12 cellular contexts compared by ENCODE assay signal in the genomic region with DNA sequence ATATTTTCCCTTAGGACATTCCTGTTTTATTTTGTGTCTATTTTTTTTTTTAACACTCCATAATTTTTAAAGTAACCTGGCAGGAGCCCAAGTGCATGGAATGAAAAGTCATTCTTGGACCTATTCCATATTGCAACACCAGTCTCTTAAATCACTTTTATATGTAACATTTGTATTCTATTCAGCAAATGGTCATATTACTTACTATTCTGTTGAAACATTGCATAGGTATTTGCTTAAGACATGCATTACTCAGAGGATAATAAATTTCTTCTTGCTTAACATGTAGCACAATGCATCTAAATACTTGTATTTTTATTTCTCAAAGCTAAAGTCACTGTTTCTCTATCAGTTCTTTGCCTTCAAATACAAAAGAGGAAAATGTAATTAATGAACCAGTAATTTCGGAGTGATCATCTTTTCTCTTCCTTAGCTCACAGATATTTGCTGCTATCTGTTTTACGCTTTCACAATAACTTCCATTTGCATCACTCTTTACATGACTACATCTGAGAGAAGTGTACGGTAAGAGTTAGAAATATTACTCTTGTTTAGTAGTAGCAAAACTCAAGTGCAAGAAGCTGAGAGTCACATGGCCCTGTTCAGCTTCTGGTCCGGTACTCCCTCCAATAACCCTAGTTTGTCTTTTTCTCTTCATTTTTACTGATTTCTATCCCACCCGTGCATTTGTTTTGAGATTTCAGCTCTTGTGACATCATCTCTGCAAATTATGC.
DNase-seq lines count a peak whose midpoint lies in the region; ATAC-seq and TF ChIP-seq lines count a peak whose summit lies in the region.
"Had no signal": no experiment of that assay in that cellular context is flagged by ENCODE, and none has a peak within 500 bp of the region (broad histone marks: within the 10 kb centered on the region; RNA-seq: fewer than 3 reads in every experiment).

No MANE protein-coding gene starts in this region.

- no peaks in the 10 kb centered on the region for H3K27me3 Mint-ChIP-seq in immature natural killer cell (ENCODE audit: low read depth in 3 of 3)
- H3K27me3 Mint-ChIP-seq: central memory CD8-positive, alpha-beta T cell had no signal

- H3K36me3 ChIP-seq in adrenal gland (replicated peaks in 1 of 2) (no peaks in the 10 kb centered on the region), sigmoid colon (no peaks in the 10 kb centered on the region)

- H3K9me3 ChIP-seq in adrenal gland (replicated peaks in 1 of 3), result no peaks in the 10 kb centered on the region
- peaks cover 0 to 4% (median 0%) of the 10 kb centered on the region in 4 donors for H3K9me3 ChIP-seq in sigmoid colon

- WGBS in adrenal gland, 4 donors, result 75 to 84% (median 83%) methylated on average over 5 of the region's 5 CpGs
- WGBS in sigmoid colon, 2 donors, result 88 to 91% methylated on average over 5 of the region's 5 CpGs

- DNase-seq in H4 (ENCODE audit: low spot score), result peak; percentile 39
- peak in 5 of 7 donors; percentile 18 to 59 (median 47) for DNase-seq in adrenal gland
- peak; percentile 94 for DNase-seq in fibroblast of pulmonary artery (ENCODE audit: low read depth)
- no peak for DNase-seq in sigmoid colon
- no peak for DNase-seq in immature natural killer cell
- no peak for DNase-seq in mucosa of gallbladder (ENCODE audit: low spot score)
- no peak for DNase-seq in NCI-H2029 (lab: John Stamatoyannopoulos, UW)
- DNase-seq: Karpas-422, NCI-H774, nephron progenitor cell had no signal

- TF ChIP-seq POLR2A in adrenal gland (IDR thresholded peaks at IDR 0.05) (no peak), sigmoid colon (IDR thresholded peaks at IDR 0.05) (no peak)

- no peak for ATAC-seq in HG03469 (IDR thresholded peaks at IDR 0.05; ENCODE audit: unreplicated experiment)

- no peak overlapping the region for H3K4me3 Mint-ChIP-seq in immature natural killer cell
- H3K4me3 Mint-ChIP-seq: central memory CD8-positive, alpha-beta T cell; nephron progenitor cell had no signal

- no peak overlapping the region for H3K27ac Mint-ChIP-seq in immature natural killer cell
- H3K27ac Mint-ChIP-seq: nephron progenitor cell had no signal

- H3K27me3 ChIP-seq in adrenal gland, result no peaks in the 10 kb centered on the region
- H3K27me3 ChIP-seq in sigmoid colon, result no peaks in the 10 kb centered on the region

- H3K9me3 Mint-ChIP-seq in immature natural killer cell, result peaks cover 0 to 8% (median 3%) of the 10 kb centered on the region in 6 donors
- H3K9me3 Mint-ChIP-seq: central memory CD8-positive, alpha-beta T cell had no signal

- H3K27ac ChIP-seq in adrenal gland (peak overlapping the region in 1 of 5 donors; percentile 1), sigmoid colon (peak overlapping the region in 3 of 4 donors; percentile 4 to 55 (median 30))

- intact Hi-C loops in adrenal gland (cut with DNase I) (no loop called here), sigmoid colon (cut with DNase I) (no loop called here)

- TF ChIP-seq CTCF in adrenal gland (IDR thresholded peaks at IDR 0.05) (no peak), fibroblast of pulmonary artery (IDR thresholded peaks at IDR 0.05; ENCODE audit: low read length, missing control alignments) (no peak), sigmoid colon (IDR thresholded peaks at IDR 0.05) (no peak)

- no peaks in the 10 kb centered on the region for H3K36me3 Mint-ChIP-seq in immature natural killer cell

- H3K4me3 ChIP-seq in adrenal gland, result no peak overlapping the region
- H3K4me3 ChIP-seq in fibroblast of pulmonary artery (replicated peaks; ENCODE audit: low read depth, low read length), result peak overlapping the region; percentile 19
- H3K4me3 ChIP-seq in sigmoid colon, result no peak overlapping the region

- H3K4me1 Mint-ChIP-seq in immature natural killer cell, result no peaks in the 10 kb centered on the region
- H3K4me1 Mint-ChIP-seq: central memory CD8-positive, alpha-beta T cell; nephron progenitor cell had no signal

- TF ChIP-seq EP300 in sigmoid colon (IDR thresholded peaks at IDR 0.05), result no peak

- H3K4me1 ChIP-seq in adrenal gland (replicated peaks in 1 of 2), result peaks cover 0 to 12% of the 10 kb centered on the region in 2 donors
- peaks cover 0 to 10% (median 8%) of the 10 kb centered on the region in 4 donors for H3K4me1 ChIP-seq in sigmoid colon

Comparison
In these comparisons a context has a peak if more than half of its experiments do, and no peak if none do; other contexts are left out.
1. DNase-seq: peak in H4 (single experiment), adrenal gland (5 of 7) and fibroblast of pulmonary artery (single experiment); none in sigmoid colon (single experiment), immature natural killer cell (0 of 3), mucosa of gallbladder (single experiment) and NCI-H2029 (single experiment).